8 cellular contexts compared by ENCODE assay signal in genomic region chr1:26471498-26472329, GRCh38. TPM values are rescaled to one million over a fixed set of nuclear protein-coding genes. Genes with fewer than 3 reads are reported as not detected.
DNase-seq lines count a peak whose midpoint lies in the region; ATAC-seq and TF ChIP-seq lines count a peak whose summit lies in the region.

No MANE protein-coding gene starts in this region.

- TF ChIP-seq CTCF in OCI-LY3 (IDR thresholded peaks at IDR 0.05; ENCODE audit: low read depth, low read length) (no peak), upper lobe of left lung (IDR thresholded peaks at IDR 0.05) (no peak)

- H3K27me3 ChIP-seq in BLaER1, result no peaks in the 10 kb centered on the region
- no peaks in the 10 kb centered on the region for H3K27me3 ChIP-seq in OCI-LY3 (ENCODE audit: low read depth, low read length)
- H3K27me3 ChIP-seq in neuron (ENCODE audit: insufficient read depth, low read length), result no peaks in the 10 kb centered on the region
- no peaks in the 10 kb centered on the region for H3K27me3 ChIP-seq in upper lobe of left lung

- peak; percentile 47 for DNase-seq in activated naive CD4-positive, alpha-beta T cell treated with Interleukin-2 at 50 U/mL for 16 hours
- DNase-seq in germinal center (ENCODE audit: low spot score), result peak; percentile 24
- DNase-seq in upper lobe of left lung, result peak; percentile 70 to 77

- H2AFZ ChIP-seq in OCI-LY3 (ENCODE audit: low read depth, low read length) (no peak overlapping the region), neuron (ENCODE audit: low read depth, low read length) (peak overlapping the region; percentile 12)

- WGBS in upper lobe of left lung, 2 donors, result 0% methylated on average over 14 to 40 of the region's 56 CpGs

- ATAC-seq in GM18909 (IDR thresholded peaks at IDR 0.05; ENCODE audit: poor library complexity, unreplicated experiment) (peak; percentile 16), HG03565 (IDR thresholded peaks at IDR 0.05; ENCODE audit: unreplicated experiment) (peak; percentile 5), upper lobe of left lung (ENCODE audit: low FRiP score in 2 of 2) (peak; percentile 63 to 81)

- peaks cover 62% of the 10 kb centered on the region for H3K36me3 ChIP-seq in BLaER1
- peaks cover 40% of the 10 kb centered on the region for H3K36me3 ChIP-seq in OCI-LY3 (replicated peaks; ENCODE audit: low read depth, low read length)
- H3K36me3 ChIP-seq in neuron (ENCODE audit: insufficient read depth, low read length), result peaks cover 55% of the 10 kb centered on the region
- H3K36me3 ChIP-seq in upper lobe of left lung, result peaks cover 17 to 51% (median 37%) of the 10 kb centered on the region in 4 donors

- H3K9ac ChIP-seq in BLaER1 (peak overlapping the region; percentile 100), OCI-LY3 (ENCODE audit: low read length) (peak overlapping the region; percentile 98)

- peak overlapping the region; percentile 97 for H3K4me3 ChIP-seq in BLaER1
- peak overlapping the region; percentile 94 for H3K4me3 ChIP-seq in OCI-LY3 (ENCODE audit: low read length)
- H3K4me3 ChIP-seq in neuron (ENCODE audit: low read length), result peak overlapping the region; percentile 73
- peak overlapping the region; percentile 61 to 99 (median 95) for H3K4me3 ChIP-seq in upper lobe of left lung

- peaks cover 55% of the 10 kb centered on the region for H4K20me1 ChIP-seq in BLaER1
- peaks cover 19% of the 10 kb centered on the region for H4K20me1 ChIP-seq in OCI-LY3 (ENCODE audit: insufficient read depth, low read length)

- H3K9me3 ChIP-seq in BLaER1 (no peaks in the 10 kb centered on the region), OCI-LY3 (ENCODE audit: insufficient read depth, low read length) (no peaks in the 10 kb centered on the region), neuron (ENCODE audit: low read length) (no peaks in the 10 kb centered on the region), upper lobe of left lung (no peaks in the 10 kb centered on the region)

- H3K79me2 ChIP-seq in OCI-LY3 (ENCODE audit: low read length), result peaks cover 20% of the 10 kb centered on the region

- H3K27ac ChIP-seq in BLaER1 (peak overlapping the region; percentile 100), OCI-LY3 (ENCODE audit: low read length) (peak overlapping the region; percentile 51), upper lobe of left lung (peak overlapping the region; percentile 96 to 100 (median 99))

- H3K4me1 ChIP-seq in BLaER1 (peaks cover 50% of the 10 kb centered on the region), OCI-LY3 (ENCODE audit: low read length) (peaks cover 16% of the 10 kb centered on the region), neuron (ENCODE audit: insufficient read depth, low read length) (peaks cover 28% of the 10 kb centered on the region), upper lobe of left lung (peaks cover 19 to 43% (median 30%) of the 10 kb centered on the region in 4 donors)

- no peak for TF ChIP-seq POLR2A in upper lobe of left lung (IDR thresholded peaks at IDR 0.05)

- TF ChIP-seq EP300 in upper lobe of left lung (IDR thresholded peaks at IDR 0.05), result no peak

- H3K4me2 ChIP-seq in BLaER1 (peak overlapping the region; percentile 100), OCI-LY3 (ENCODE audit: low read length) (peak overlapping the region; percentile 93)

RNA-seq across cellular contexts. Expression of gene HMGN2, which starts 0.5 kb away (rescaled TPM):
- 100 to 1,000 TPM; 166 to 378 (median 267) TPM for total RNA-seq in upper lobe of left lung

RNA-seq across cellular contexts. Expression of gene DHDDS, which starts 39.6 kb away (rescaled TPM):
- total RNA-seq in upper lobe of left lung, result 10 to 100 TPM; 25.6 to 53.0 (median 39.4) TPM

RNA-seq across cellular contexts. Expression of gene RPS6KA1, which starts 57.8 kb away (rescaled TPM):
- 100 to 1,000 TPM in 4 of 6 donors, 10 to 100 TPM in 2; 91.1 to 161 (median 120) TPM for total RNA-seq in upper lobe of left lung

Comparison
In these comparisons a context has a peak if more than half of its experiments do, and no peak if none do; other contexts are left out.
1. Peak in every context shown above with its lines: DNase-seq, ATAC-seq, H3K4me3 ChIP-seq and H3K27ac ChIP-seq.
2. ATAC-seq: peak in every context shown above with its lines; median percentile 72 in upper lobe of left lung; 16 in GM18909; 5 in HG03565.